1 cellular context compared by ENCODE assay signal in the genomic region with DNA sequence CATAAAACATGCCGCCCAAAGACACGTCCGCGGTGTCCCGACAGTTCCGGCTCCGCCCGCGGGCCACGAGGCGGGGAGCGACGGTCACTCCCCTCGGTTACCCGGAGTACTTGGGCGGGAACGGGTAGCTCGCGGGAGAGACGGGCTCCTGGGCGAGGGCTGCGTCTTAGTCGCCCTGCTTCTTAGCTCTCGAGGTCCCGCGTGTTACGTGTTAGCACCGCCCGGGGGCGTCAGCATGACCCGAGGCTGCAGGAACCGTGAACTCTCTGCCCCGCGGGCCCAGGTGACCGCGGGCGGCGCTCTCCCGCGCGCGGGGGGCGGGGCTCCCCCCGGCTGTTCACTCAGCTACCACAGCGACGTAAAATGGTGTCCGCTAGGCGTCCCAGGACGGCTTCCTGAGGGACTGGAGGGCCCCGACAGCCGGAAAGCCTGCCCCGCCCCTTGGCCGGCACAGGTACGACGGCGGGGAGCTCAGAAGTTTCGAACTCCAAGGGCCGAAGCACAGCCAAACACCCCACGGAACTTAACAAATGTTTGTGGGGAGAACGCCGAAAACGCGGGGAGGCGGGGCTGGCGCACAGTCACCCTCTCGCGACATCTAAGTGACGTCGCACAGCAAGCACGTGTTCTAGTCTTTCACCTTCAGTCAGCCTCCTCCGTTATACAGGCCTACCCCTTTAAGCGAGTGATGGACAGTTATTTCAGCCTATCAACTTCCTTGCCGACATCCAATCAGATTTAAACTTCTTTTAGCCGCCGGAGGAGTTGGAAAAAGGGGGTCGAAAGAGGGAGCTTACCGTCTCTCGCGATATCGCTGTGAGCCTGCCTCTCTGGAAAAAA.
TF ChIP-seq lines count a peak whose summit lies in the region.

No MANE protein-coding gene starts in this region.

TF ChIP-seq in K562, 482 proteins besides CTCF, POLR2A, EP300 and RAD21 (continued from another document and continues in another):
- TF ChIP-seq HSF4 (CRISPR knock-in tag; IDR thresholded peaks at IDR 0.05; ENCODE audit: borderline replicate concordance), result no peak
- TF ChIP-seq ZBTB11 (CRISPR knock-in tag; IDR thresholded peaks at IDR 0.05), result peak in 2 of 3 experiments; percentile 35 to 90; a peak in 3 of 6 replicates
- no peak for TF ChIP-seq ZNF184 (CRISPR knock-in tag; IDR thresholded peaks at IDR 0.05)
- TF ChIP-seq THRAP3 (IDR thresholded peaks at IDR 0.05; ENCODE audit: borderline replicate concordance), result no peak
- TF ChIP-seq RNF219 (CRISPR knock-in tag; IDR thresholded peaks at IDR 0.05), result no peak
- peak; percentile 82; the same call in 1 of the 2 replicates for TF ChIP-seq SIN3B (IDR thresholded peaks at IDR 0.05; ENCODE audit: low read depth)
- TF ChIP-seq, protein P1, sequence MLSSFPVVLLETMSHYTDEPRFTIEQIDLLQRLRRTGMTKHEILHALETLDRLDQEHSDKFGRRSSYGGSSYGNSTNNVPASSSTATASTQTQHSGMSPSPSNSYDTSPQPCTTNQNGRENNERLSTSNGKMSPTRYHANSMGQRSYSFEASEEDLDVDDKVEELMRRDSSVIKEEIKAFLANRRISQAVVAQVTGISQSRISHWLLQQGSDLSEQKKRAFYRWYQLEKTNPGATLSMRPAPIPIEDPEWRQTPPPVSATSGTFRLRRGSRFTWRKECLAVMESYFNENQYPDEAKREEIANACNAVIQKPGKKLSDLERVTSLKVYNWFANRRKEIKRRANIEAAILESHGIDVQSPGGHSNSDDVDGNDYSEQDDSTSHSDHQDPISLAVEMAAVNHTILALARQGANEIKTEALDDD (IDR thresholded peaks at IDR 0.05), result peak; percentile 49; the same call in 1 of the 2 replicates
- no peak; the same call in none of the 2 replicates for TF ChIP-seq ZNF592 (IDR thresholded peaks at IDR 0.05)
- TF ChIP-seq ZNF212 (CRISPR knock-in tag; IDR thresholded peaks at IDR 0.05), result peak; percentile 12; the same call in 1 of the 2 replicates
- no peak for TF ChIP-seq ARID2 (IDR thresholded peaks at IDR 0.05)
- TF ChIP-seq TCF3 (CRISPR knock-in tag; IDR thresholded peaks at IDR 0.05), result peak; percentile 21; the same call in 1 of the 2 replicates
- TF ChIP-seq ZFPM2 (CRISPR knock-in tag; IDR thresholded peaks at IDR 0.05), result no peak
- TF ChIP-seq NR4A1 (CRISPR knock-in tag; IDR thresholded peaks at IDR 0.05), result 0 out of 2 replicates have a peak, but pooled peaks have one; percentile 16
- TF ChIP-seq NR4A1 (tag; IDR thresholded peaks at IDR 0.05), result 0 out of 2 replicates have a peak, but pooled peaks have one; percentile 58
- no peak for TF ChIP-seq MYBL2 (IDR thresholded peaks at IDR 0.05; ENCODE audit: low read depth)
- TF ChIP-seq MYBL2 (CRISPR knock-in tag; IDR thresholded peaks at IDR 0.05; ENCODE audit: borderline replicate concordance), result no peak; the same call in 1 of the 2 replicates
- TF ChIP-seq ERF (CRISPR knock-in tag; IDR thresholded peaks at IDR 0.05), result peak; percentile 74; the same call in 1 of the 2 replicates
- no peak for TF ChIP-seq ZNF668 (CRISPR knock-in tag; IDR thresholded peaks at IDR 0.05)
- TF ChIP-seq CBX8 (IDR thresholded peaks at IDR 0.05; ENCODE audit: borderline replicate concordance, extremely low read depth, low read depth, low read length, poor library complexity, severe bottlenecking), result no peak
- TF ChIP-seq REST (CRISPR knock-in tag; IDR thresholded peaks at IDR 0.05; ENCODE audit: low read depth), result peak; percentile 69
- peak; percentile 71 for TF ChIP-seq NCOA6 (IDR thresholded peaks at IDR 0.05)
- peak; percentile 42; the same call in 1 of the 2 replicates for TF ChIP-seq ZNF766 (CRISPR knock-in tag; conservative IDR thresholded peaks at IDR 0.05)
- TF ChIP-seq ZBTB12 (CRISPR knock-in tag; IDR thresholded peaks at IDR 0.05), result peak; percentile 50; the same call in 1 of the 2 replicates
- no peak for TF ChIP-seq ZNF830 (CRISPR knock-in tag; IDR thresholded peaks at IDR 0.05)
- TF ChIP-seq NCOA1 (IDR thresholded peaks at IDR 0.05; ENCODE audit: low read depth), result peak; percentile 56; the same call in 1 of the 2 replicates
- no peak for TF ChIP-seq ILF3 (IDR thresholded peaks at IDR 0.05; ENCODE audit: borderline replicate concordance)
- TF ChIP-seq GABPB1 (CRISPR knock-in tag; IDR thresholded peaks at IDR 0.05), result peak; percentile 80
- TF ChIP-seq TEAD4 (IDR thresholded peaks at IDR 0.05; ENCODE audit: low read length), result peak; percentile 54
- no peak for TF ChIP-seq TEAD4 (CRISPR knock-in tag; IDR thresholded peaks at IDR 0.05; ENCODE audit: borderline replicate concordance)
- TF ChIP-seq, protein P2, sequence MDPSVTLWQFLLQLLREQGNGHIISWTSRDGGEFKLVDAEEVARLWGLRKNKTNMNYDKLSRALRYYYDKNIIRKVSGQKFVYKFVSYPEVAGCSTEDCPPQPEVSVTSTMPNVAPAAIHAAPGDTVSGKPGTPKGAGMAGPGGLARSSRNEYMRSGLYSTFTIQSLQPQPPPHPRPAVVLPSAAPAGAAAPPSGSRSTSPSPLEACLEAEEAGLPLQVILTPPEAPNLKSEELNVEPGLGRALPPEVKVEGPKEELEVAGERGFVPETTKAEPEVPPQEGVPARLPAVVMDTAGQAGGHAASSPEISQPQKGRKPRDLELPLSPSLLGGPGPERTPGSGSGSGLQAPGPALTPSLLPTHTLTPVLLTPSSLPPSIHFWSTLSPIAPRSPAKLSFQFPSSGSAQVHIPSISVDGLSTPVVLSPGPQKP (CRISPR knock-in tag; IDR thresholded peaks at IDR 0.05), result no peak
- TF ChIP-seq TFAM (CRISPR knock-in tag; conservative IDR thresholded peaks at IDR 0.05), result no peak
- TF ChIP-seq MTA3 (IDR thresholded peaks at IDR 0.05; ENCODE audit: borderline replicate concordance), result peak; percentile 94
- TF ChIP-seq NFYB (IDR thresholded peaks at IDR 0.05; ENCODE audit: extremely low read depth, insufficient read length), result peak; percentile 76
- TF ChIP-seq TFE3 (CRISPR knock-in tag; IDR thresholded peaks at IDR 0.05), result no peak
- peak; percentile 38 for TF ChIP-seq CBFA2T3 (IDR thresholded peaks at IDR 0.05)
- TF ChIP-seq THAP7 (CRISPR knock-in tag; IDR thresholded peaks at IDR 0.05), result no peak
